In the genomic region with DNA sequence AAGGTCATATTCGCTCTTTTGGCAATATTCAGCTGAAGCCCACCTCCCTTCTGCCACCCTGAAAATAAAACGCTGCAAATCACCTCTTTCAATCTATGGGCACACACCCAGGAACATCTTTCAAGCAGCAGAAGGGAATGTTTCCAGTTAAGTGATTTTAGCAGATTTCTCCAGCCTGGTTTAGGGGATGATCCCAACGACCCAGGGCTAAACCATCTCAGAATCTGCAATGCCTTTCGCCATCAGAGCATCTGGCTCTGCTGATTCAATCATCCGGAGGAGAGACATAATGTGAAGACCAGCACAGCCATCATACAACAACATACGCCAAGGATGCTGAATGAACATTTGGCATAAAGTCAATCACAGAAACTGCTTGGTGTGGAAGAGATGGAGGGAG, we compare ENCODE assay signal across 35 cellular contexts. TPM values are rescaled to one million over a fixed set of nuclear protein-coding genes. Genes with fewer than 3 reads are reported as not detected.
"Had no signal": no experiment of that assay in that cellular context is flagged by ENCODE, and none has a peak within 500 bp of the region (broad histone marks: within the 10 kb centered on the region; RNA-seq: fewer than 3 reads in every experiment).

No MANE protein-coding gene starts in this region.

- H3K27me3 ChIP-seq: adrenal gland, body of pancreas, breast epithelium, colonic mucosa, dorsolateral prefrontal cortex, esophagus muscularis mucosa, foreskin keratinocyte, gastrocnemius medialis, heart left ventricle had no signal

- DNase-seq: activated CD4-positive, alpha-beta memory T cell treated with anti-CD3 and anti-CD28 coated beads for 36 hours; activated CD4-positive, alpha-beta T cell treated with anti-CD3 and anti-CD28 coated beads for 36 hours; activated CD4-positive, alpha-beta T cell treated with anti-CD3 and anti-CD28 coated beads, Interleukin-2, amount 10 ng/mL, durations not matched to agents 24 days and 14 days; activated CD4-positive, CD25-positive, alpha-beta regulatory T cell; activated CD4-positive, CD25-positive, alpha-beta regulatory T cell treated with anti-CD3 and anti-CD28 coated beads, Interleukin-2, amount 50 U/mL, for 72 hours; activated CD8-positive, alpha-beta memory T cell treated with anti-CD3 and anti-CD28 coated beads, Interleukin-2, amount 10 ng/mL, durations not matched to agents 7 days and 5 days; activated CD8-positive, alpha-beta memory T cell treated with anti-CD3 and anti-CD28 coated beads, Interleukin-2, amount 50 U/mL, for 4 hours; activated CD8-positive, alpha-beta T cell treated with anti-CD3 and anti-CD28 coated beads, Interleukin-2, amount 10 ng/mL, durations not matched to agents 7 days and 5 days; activated effector memory CD4-positive, alpha-beta T cell treated with anti-CD3 and anti-CD28 coated beads, Interleukin-2, amount 50 U/mL, for 16 hours; activated naive CD4-positive, alpha-beta T cell treated with anti-CD3 and anti-CD28 coated beads for 36 hours; activated naive CD8-positive, alpha-beta T cell treated with anti-CD3 and anti-CD28 coated beads for 36 hours; activated naive CD8-positive, alpha-beta T cell treated with anti-CD3 and anti-CD28 coated beads, Interleukin-2, amount 50 U/mL, for 24 hours; activated T-cell treated with anti-CD3 and anti-CD28 coated beads, Interleukin-2, amount 50 U/mL, for 1 hour; activated T-cell treated with anti-CD3 and anti-CD28 coated beads, Interleukin-2, amount 50 U/mL, for 48 hours; adrenal gland; amygdala; aorta; body of pancreas; central memory CD4-positive, alpha-beta T cell; cerebellar nuclear complex; colonic mucosa; dorsolateral prefrontal cortex; effector memory CD8-positive, alpha-beta T cell; erythroblast; foreskin keratinocyte; gastrocnemius medialis; glutamatergic neuron; heart left ventricle; hypothalamus; T1000 had no signal

- H3K36me3 ChIP-seq: adrenal gland, breast epithelium, cardiac muscle cell, colonic mucosa, esophagus muscularis mucosa, gastrocnemius medialis, heart left ventricle had no signal

- H3K9me3 ChIP-seq: adrenal gland, body of pancreas, breast epithelium, colonic mucosa, esophagus muscularis mucosa, gastrocnemius medialis, heart left ventricle had no signal

- H3K27ac ChIP-seq: adrenal gland, body of pancreas, breast epithelium, cardiac muscle cell, colonic mucosa, dorsolateral prefrontal cortex, esophagus muscularis mucosa, foreskin keratinocyte, gastrocnemius medialis, heart left ventricle had no signal

- H3K4me3 ChIP-seq: adrenal gland, body of pancreas, breast epithelium, cardiac muscle cell, colonic mucosa, dorsolateral prefrontal cortex, esophagus muscularis mucosa, gastrocnemius medialis, heart left ventricle had no signal

RNA-seq across cellular contexts. Expression of gene LRRN1, which starts 15.6 kb away (rescaled TPM):
- total RNA-seq: activated T-helper 1 cell treated with anti-CD3 and anti-CD28 coated beads, Interleukin-12 subunit alpha, Interleukin-12 subunit beta, Interleukin-2, Interleukin-4 antibody, amounts not matched to agents 30 ng/mL and 10 ng/mL and 1 ng/mL, durations not matched to agents 14 hours and 24 hours and 36 hours; activated T-helper 2 cell treated with anti-CD3 and anti-CD28 coated beads, Interferon-gamma antibody, Interleukin-2, Interleukin-4, amounts not matched to agents 10 μg/mL and 5 μg/mL and 100 μg/mL, durations not matched to agents 14 hours and 24 hours and 36 hours had no signal
